ENCODE assay signal across 23 cellular contexts in the genomic region with DNA sequence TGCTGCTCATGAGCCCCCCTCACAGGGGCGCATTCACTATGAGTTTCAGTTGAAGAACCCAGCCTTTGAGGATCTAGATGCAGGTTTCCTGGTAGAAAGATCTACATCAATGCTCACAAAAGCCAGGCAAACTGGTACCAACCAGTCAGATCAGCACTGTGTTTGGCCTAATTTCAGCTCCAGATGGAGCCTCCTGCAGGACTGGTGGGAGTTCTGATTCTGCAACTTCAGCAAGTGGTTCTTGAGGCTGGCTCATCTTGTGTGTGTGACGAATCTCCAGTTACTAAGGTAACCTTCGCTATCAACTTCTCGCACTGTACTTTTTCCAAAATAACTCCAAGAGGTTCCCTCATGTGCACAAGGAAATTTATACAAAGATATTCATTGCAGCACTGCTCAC.
DNase-seq lines count a peak whose midpoint lies in the region; ATAC-seq, FAIRE-seq and TF ChIP-seq lines count a peak whose summit lies in the region.
"Had no signal": no experiment of that assay in that cellular context is flagged by ENCODE, and none has a peak within 500 bp of the region (broad histone marks: within the 10 kb centered on the region; RNA-seq: fewer than 3 reads in every experiment).

No MANE protein-coding gene starts in this region.

- no peak for TF ChIP-seq RAD21 in K562 (CRISPR knock-in tag; conservative IDR thresholded peaks at IDR 0.05 in 1 of 2, IDR thresholded peaks at IDR 0.05 in 1 of 2)

- ATAC-seq in stimulated activated naive CD8-positive, alpha-beta T cell treated with anti-CD3 and anti-CD28 coated beads, Interleukin-15, amount 100 ng/mL, for 72 hours, result no peak
- ATAC-seq in K562, result no peak
- no peak for ATAC-seq in right cardiac atrium
- ATAC-seq: effector memory CD8-positive, alpha-beta T cell; HCT116 had no signal

- BruUV-seq in K562 (replicated peaks; lab: Mats Ljungman, UMichigan), result no TSS peak

- 93% methylated on average over 4 of the region's 4 CpGs for WGBS in K562 (ENCODE audit: insufficient coverage, low coverage, missing lambda C conversion rate)
- 91% methylated on average over 4 of the region's 4 CpGs for WGBS in right cardiac atrium
- 95 to 99% methylated on average over 4 of the region's 4 CpGs for WGBS in tibial nerve, 2 donors

- peaks cover 55% of the 10 kb centered on the region for H3K36me3 Mint-ChIP-seq in stimulated activated naive CD8-positive, alpha-beta T cell treated with anti-CD3 and anti-CD28 coated beads, Interleukin-15, Interleukin-2, amounts not matched to agents 100 ng/mL and 50 ng/mL, for 24 hours (ENCODE audit: low read depth)

- no peak overlapping the region for H2AFZ ChIP-seq in K562 (ENCODE audit: low read depth, low read length)

- FAIRE-seq in K562 (lab: Jason Lieb, UNC), result no peak
- FAIRE-seq: frontal cortex, urothelium cell line had no signal

- no peak for DNase-seq in stimulated activated naive CD8-positive, alpha-beta T cell treated with anti-CD3 and anti-CD28 coated beads, Interleukin-15, amount 100 ng/mL, for 72 hours
- DNase-seq in K562 (ENCODE audit: extremely low read depth in 1 of 4, low spot score in 3 of 4) (no peak), right cardiac atrium (no peak), midbrain (lab: John Stamatoyannopoulos, UW) (no peak), tibial nerve (ENCODE audit: low spot score in 2 of 2) (no peak)
- DNase-seq: activated CD4-positive, alpha-beta T cell treated with anti-CD3 and anti-CD28 coated beads, Interleukin-2, amount 50 U/mL, for 4 hours; activated CD4-positive, CD25-positive, alpha-beta regulatory T cell; brain microvascular endothelial cell; colonic mucosa; effector memory CD8-positive, alpha-beta T cell; NCI-H1105 treated with DMSO at 0.1 percent for 48 hours; NCI-H2081 treated with DMSO at 0.1 percent for 48 hours; OCI-M1 had no signal

- H3K4me3 ChIP-seq in K562 (no peak overlapping the region), right cardiac atrium (ENCODE audit: low read length) (no peak overlapping the region), tibial nerve (no peak overlapping the region)
- H3K4me3 ChIP-seq: colonic mucosa, suprapubic skin had no signal

- CTCF ChIA-PET in K562 (lab: Yijun Ruan, JAX; ENCODE audit: low intra/inter-chr PET ratio), result no interaction called here

- H3K9ac ChIP-seq in K562 (ENCODE audit: insufficient read depth in 1 of 2, low read depth in 2 of 2, low read length in 2 of 2), result no peak overlapping the region

- no peaks in the 10 kb centered on the region for H3K27me3 ChIP-seq in K562 (ENCODE audit: control insufficient read depth in 2 of 2, insufficient read depth in 2 of 2, low read length in 2 of 2)
- H3K27me3 ChIP-seq in layer of hippocampus (ENCODE audit: control insufficient read depth, insufficient read depth, low read length), result no peaks in the 10 kb centered on the region
- H3K27me3 ChIP-seq in right cardiac atrium (ENCODE audit: control insufficient read depth, insufficient read depth), result no peaks in the 10 kb centered on the region
- H3K27me3 ChIP-seq in tibial nerve, result no peaks in the 10 kb centered on the region
- H3K27me3 ChIP-seq: brain microvascular endothelial cell, colonic mucosa, suprapubic skin had no signal

- H3K27ac Mint-ChIP-seq in stimulated activated naive CD8-positive, alpha-beta T cell treated with anti-CD3 and anti-CD28 coated beads, Interleukin-15, Interleukin-2, amounts not matched to agents 100 ng/mL and 50 ng/mL, for 24 hours, result peak overlapping the region; percentile 21
- H3K27ac Mint-ChIP-seq in stimulated activated naive CD8-positive, alpha-beta T cell treated with anti-CD3 and anti-CD28 coated beads, Interleukin-15, amount 100 ng/mL, for 72 hours, result no peak overlapping the region
- H3K27ac Mint-ChIP-seq: activated T-helper 2 cell treated with anti-CD3 and anti-CD28 coated beads, Interferon-gamma antibody, Interleukin-2, Interleukin-4, amounts not matched to agents 10 μg/mL and 5 μg/mL and 100 μg/mL, durations not matched to agents 14 hours and 24 hours and 36 hours; IgD-negative memory B cell had no signal

- H3K27me3 Mint-ChIP-seq in stimulated activated naive CD8-positive, alpha-beta T cell treated with anti-CD3 and anti-CD28 coated beads, Interleukin-15, Interleukin-2, amounts not matched to agents 100 ng/mL and 50 ng/mL, for 24 hours, result no peaks in the 10 kb centered on the region
- no peaks in the 10 kb centered on the region for H3K27me3 Mint-ChIP-seq in stimulated activated naive CD8-positive, alpha-beta T cell treated with anti-CD3 and anti-CD28 coated beads, Interleukin-15, amount 100 ng/mL, for 72 hours
- H3K27me3 Mint-ChIP-seq: effector memory CD8-positive, alpha-beta T cell; IgD-negative memory B cell had no signal

- no peak for TF ChIP-seq EP300 in K562 (IDR thresholded peaks at IDR 0.05; ENCODE audit: low read length)
- no peak for TF ChIP-seq EP300 in tibial nerve (IDR thresholded peaks at IDR 0.05)

- TF ChIP-seq POLR2A in K562 (conservative IDR thresholded peaks at IDR 0.05) (no peak), tibial nerve (IDR thresholded peaks at IDR 0.05) (no peak)

- H3K9me3 ChIP-seq in K562 (replicated peaks; ENCODE audit: control insufficient read depth, insufficient read depth, low read depth, low read length) (no peaks in the 10 kb centered on the region), right cardiac atrium (ENCODE audit: control insufficient read depth, low read length) (no peaks in the 10 kb centered on the region), tibial nerve (no peaks in the 10 kb centered on the region)
- H3K9me3 ChIP-seq: colonic mucosa, suprapubic skin had no signal

- H4K20me1 ChIP-seq in K562 (replicated peaks; ENCODE audit: control insufficient read depth, insufficient read depth, low read length), result peaks cover 14% of the 10 kb centered on the region; the same call in 1 of the 2 replicates

- H3K79me2 ChIP-seq in K562 (ENCODE audit: control insufficient read depth, insufficient read depth, low read length), result peaks cover 72% of the 10 kb centered on the region

- H3K27ac ChIP-seq in K562 (ENCODE audit: extremely low read depth, low read depth, low read length) (no peak overlapping the region), layer of hippocampus (ENCODE audit: low read depth, low read length) (peak overlapping the region; percentile 58), right cardiac atrium (ENCODE audit: low read length) (no peak overlapping the region), tibial nerve (no peak overlapping the region)
- H3K27ac ChIP-seq: brain microvascular endothelial cell, colonic mucosa, HL-60, suprapubic skin had no signal

- intact Hi-C loops in K562 (cut with micrococcal nuclease) (no loop called here), right cardiac atrium (cut with DNase I) (no loop called here)

- in situ Hi-C loops in K562 (cut with MboI), result no loop called here

- H3K4me1 Mint-ChIP-seq in stimulated activated naive CD8-positive, alpha-beta T cell treated with anti-CD3 and anti-CD28 coated beads, Interleukin-15, Interleukin-2, amounts not matched to agents 100 ng/mL and 50 ng/mL, for 24 hours (ENCODE audit: low read depth), result no peaks in the 10 kb centered on the region
- peaks cover 5% of the 10 kb centered on the region for H3K4me1 Mint-ChIP-seq in stimulated activated naive CD8-positive, alpha-beta T cell treated with anti-CD3 and anti-CD28 coated beads, Interleukin-15, amount 100 ng/mL, for 72 hours
- H3K4me1 Mint-ChIP-seq: CD14-positive monocyte, IgD-negative memory B cell had no signal

- no peak overlapping the region for H3K4me2 ChIP-seq in K562 (ENCODE audit: insufficient read depth, low read length)

- no peaks in the 10 kb centered on the region for H3K4me1 ChIP-seq in K562 (replicated peaks in 1 of 2; ENCODE audit: control insufficient read depth in 2 of 2, insufficient read depth in 2 of 2, low read length in 2 of 2)
- no peaks in the 10 kb centered on the region for H3K4me1 ChIP-seq in right cardiac atrium (ENCODE audit: control insufficient read depth, insufficient read depth, low read length)
- H3K4me1 ChIP-seq in tibial nerve, result peaks cover 0 to 12% (median 0%) of the 10 kb centered on the region in 4 donors
- H3K4me1 ChIP-seq: colonic mucosa, suprapubic skin had no signal

- no peaks in the 10 kb centered on the region for H3K9me3 Mint-ChIP-seq in stimulated activated naive CD8-positive, alpha-beta T cell treated with anti-CD3 and anti-CD28 coated beads, Interleukin-15, Interleukin-2, amounts not matched to agents 100 ng/mL and 50 ng/mL, for 24 hours
- H3K9me3 Mint-ChIP-seq in stimulated activated naive CD8-positive, alpha-beta T cell treated with anti-CD3 and anti-CD28 coated beads, Interleukin-15, amount 100 ng/mL, for 72 hours, result no peaks in the 10 kb centered on the region
- H3K9me3 Mint-ChIP-seq: activated T-helper 2 cell treated with anti-CD3 and anti-CD28 coated beads, Interferon-gamma antibody, Interleukin-2, Interleukin-4, amounts not matched to agents 10 μg/mL and 5 μg/mL and 100 μg/mL, durations not matched to agents 14 hours and 24 hours and 36 hours; CD14-positive monocyte; effector memory CD8-positive, alpha-beta T cell; IgD-negative memory B cell had no signal

- H3K36me3 ChIP-seq in K562 (ENCODE audit: control insufficient read depth, insufficient read depth, low read length) (peaks cover 93% of the 10 kb centered on the region), tibial nerve (peaks cover 0 to 88% (median 0%) of the 10 kb centered on the region in 3 donors)
- H3K36me3 ChIP-seq: colonic mucosa had no signal

- H3K4me3 Mint-ChIP-seq in stimulated activated naive CD8-positive, alpha-beta T cell treated with anti-CD3 and anti-CD28 coated beads, Interleukin-15, Interleukin-2, amounts not matched to agents 100 ng/mL and 50 ng/mL, for 24 hours, result no peak overlapping the region
- no peak overlapping the region for H3K4me3 Mint-ChIP-seq in stimulated activated naive CD8-positive, alpha-beta T cell treated with anti-CD3 and anti-CD28 coated beads, Interleukin-15, amount 100 ng/mL, for 72 hours
- H3K4me3 Mint-ChIP-seq: CD14-positive monocyte; effector memory CD8-positive, alpha-beta T cell; IgD-negative memory B cell had no signal

- TF ChIP-seq CTCF in K562 (IDR thresholded peaks at IDR 0.05 in 2 of 3, conservative IDR thresholded peaks at IDR 0.05 in 1 of 3; ENCODE audit: insufficient read depth in 2 of 3, low read depth in 1 of 3, low read length in 3 of 3) (no peak), tibial nerve (IDR thresholded peaks at IDR 0.05) (no peak)

- H3K9me1 ChIP-seq in K562 (ENCODE audit: control insufficient read depth, insufficient read depth, low read length), result no peaks in the 10 kb centered on the region

- POLR2A ChIA-PET in K562 (lab: Yijun Ruan, JAX), result no interaction called here

TF ChIP-seq in K562, 482 proteins besides CTCF, POLR2A, EP300 and RAD21 (continues in another document):
- TF ChIP-seq SAFB2 (IDR thresholded peaks at IDR 0.05; ENCODE audit: borderline replicate concordance, low read depth, low read length, severe bottlenecking), result no peak
